Comparison of ENCODE assay signal across 1 cellular context in genomic region chr9:23538604-23539003, GRCh38.
TF ChIP-seq lines count a peak whose summit lies in the region.

No MANE protein-coding gene starts in this region.

TF ChIP-seq in GM12878, 131 proteins besides CTCF, POLR2A, EP300 and RAD21 (continued from another document):
- TF ChIP-seq USF1 (IDR thresholded peaks at IDR 0.05; ENCODE audit: borderline replicate concordance, extremely low read length, insufficient read depth, low read depth, low read length) (no peak), ZNF592 (IDR thresholded peaks at IDR 0.05) (no peak), IKZF2 (IDR thresholded peaks at IDR 0.05) (no peak), NR2C2 (IDR thresholded peaks at IDR 0.05; ENCODE audit: borderline replicate concordance, control insufficient read depth, insufficient read length, low read depth) (no peak), IRF4 (IDR thresholded peaks at IDR 0.05; ENCODE audit: low read depth, low read length) (no peak), CBFB (IDR thresholded peaks at IDR 0.05; ENCODE audit: low read depth) (no peak), BHLHE40 (IDR thresholded peaks at IDR 0.05; ENCODE audit: borderline replicate concordance in 1 of 2, low read depth in 2 of 2, low read length in 1 of 2) (no peak)
- TF ChIP-seq, protein P1, sequence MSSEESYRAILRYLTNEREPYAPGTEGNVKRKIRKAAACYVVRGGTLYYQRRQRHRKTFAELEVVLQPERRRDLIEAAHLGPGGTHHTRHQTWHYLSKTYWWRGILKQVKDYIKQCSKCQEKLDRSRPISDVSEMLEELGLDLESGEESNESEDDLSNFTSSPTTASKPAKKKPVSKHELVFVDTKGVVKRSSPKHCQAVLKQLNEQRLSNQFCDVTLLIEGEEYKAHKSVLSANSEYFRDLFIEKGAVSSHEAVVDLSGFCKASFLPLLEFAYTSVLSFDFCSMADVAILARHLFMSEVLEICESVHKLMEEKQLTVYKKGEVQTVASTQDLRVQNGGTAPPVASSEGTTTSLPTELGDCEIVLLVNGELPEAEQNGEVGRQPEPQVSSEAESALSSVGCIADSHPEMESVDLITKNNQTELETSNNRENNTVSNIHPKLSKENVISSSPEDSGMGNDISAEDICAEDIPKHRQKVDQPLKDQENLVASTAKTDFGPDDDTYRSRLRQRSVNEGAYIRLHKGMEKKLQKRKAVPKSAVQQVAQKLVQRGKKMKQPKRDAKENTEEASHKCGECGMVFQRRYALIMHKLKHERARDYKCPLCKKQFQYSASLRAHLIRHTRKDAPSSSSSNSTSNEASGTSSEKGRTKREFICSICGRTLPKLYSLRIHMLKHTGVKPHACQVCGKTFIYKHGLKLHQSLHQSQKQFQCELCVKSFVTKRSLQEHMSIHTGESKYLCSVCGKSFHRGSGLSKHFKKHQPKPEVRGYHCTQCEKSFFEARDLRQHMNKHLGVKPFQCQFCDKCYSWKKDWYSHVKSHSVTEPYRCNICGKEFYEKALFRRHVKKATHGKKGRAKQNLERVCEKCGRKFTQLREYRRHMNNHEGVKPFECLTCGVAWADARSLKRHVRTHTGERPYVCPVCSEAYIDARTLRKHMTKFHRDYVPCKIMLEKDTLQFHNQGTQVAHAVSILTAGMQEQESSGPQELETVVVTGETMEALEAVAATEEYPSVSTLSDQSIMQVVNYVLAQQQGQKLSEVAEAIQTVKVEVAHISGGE (CRISPR knock-in tag; IDR thresholded peaks at IDR 0.05) = no peak
TF ChIP-seq in GM12878: peak in this region for 0.
